21 cellular contexts compared by ENCODE assay signal in genomic region chr1:67721650-67722291, GRCh38. TPM values are rescaled to one million over a fixed set of nuclear protein-coding genes. Genes with fewer than 3 reads are reported as not detected.
A peak's percentile ranks its signal among the peaks of the same experiment; 100 is the strongest.
DNase-seq lines count a peak whose midpoint lies in the region; ATAC-seq, FAIRE-seq and TF ChIP-seq lines count a peak whose summit lies in the region.
"Had no signal": no experiment of that assay in that cellular context is flagged by ENCODE, and none has a peak within 500 bp of the region (broad histone marks: within the 10 kb centered on the region; RNA-seq: fewer than 3 reads in every experiment).

No MANE protein-coding gene starts in this region.

- H3K4me3 ChIP-seq in K562 (no peak overlapping the region), tibial artery (no peak overlapping the region), upper lobe of right lung (no peak overlapping the region)
- H3K4me3 ChIP-seq: heart left ventricle had no signal

- no peak overlapping the region; a peak in 1 of 4 replicates for H3K9ac ChIP-seq in K562 (ENCODE audit: insufficient read depth in 1 of 2, low read depth in 2 of 2, low read length in 2 of 2)

- POLR2A ChIA-PET in K562 (lab: Yijun Ruan, JAX): interaction anchor here (1.3 kb wide), 1 partner anchor 10 kb away, joined by 3 read pairs; no protein-coding TSS in a partner anchor

- TF ChIP-seq POLR2A in K562 (conservative IDR thresholded peaks at IDR 0.05): no peak

- no TSS peak for BruUV-seq in K562 (replicated peaks; lab: Mats Ljungman, UMichigan)

- H3K27me3 ChIP-seq in K562 (ENCODE audit: control insufficient read depth in 2 of 2, insufficient read depth in 2 of 2, low read length in 2 of 2) (no peaks in the 10 kb centered on the region), tibial artery (no peaks in the 10 kb centered on the region), upper lobe of right lung (no peaks in the 10 kb centered on the region)
- H3K27me3 ChIP-seq: heart left ventricle had no signal

- ATAC-seq in GM21447 (IDR thresholded peaks at IDR 0.05; ENCODE audit: unreplicated experiment): peak; percentile 43
- peak; percentile 32 for ATAC-seq in HG03354 (IDR thresholded peaks at IDR 0.05; ENCODE audit: poor library complexity, severe bottlenecking, unreplicated experiment)
- ATAC-seq in K562: no peak
- no peak for ATAC-seq in upper lobe of right lung
- ATAC-seq: activated CD8-positive, alpha-beta T cell treated with anti-CD3 and anti-CD28 coated beads for 36 hours; stimulated activated effector memory CD8-positive, alpha-beta T cell treated with anti-CD3 and anti-CD28 coated beads, Interleukin-12 subunit alpha, Interleukin-12 subunit beta, amount 100 ng/mL, for 72 hours had no signal

- no peak for FAIRE-seq in K562 (lab: Jason Lieb, UNC)
- FAIRE-seq: GM18507 had no signal

- in situ Hi-C loops in K562 (cut with MboI): no loop called here

- no peak overlapping the region for H3K4me2 ChIP-seq in K562 (ENCODE audit: insufficient read depth, low read length)

- H3K9me3 ChIP-seq in K562 (replicated peaks; ENCODE audit: control insufficient read depth, insufficient read depth, low read depth, low read length): no peaks in the 10 kb centered on the region
- H3K9me3 ChIP-seq in tibial artery: no peaks in the 10 kb centered on the region
- H3K9me3 ChIP-seq in upper lobe of right lung: no peaks in the 10 kb centered on the region
- H3K9me3 ChIP-seq: heart left ventricle had no signal

- TF ChIP-seq RAD21 in K562 (CRISPR knock-in tag; conservative IDR thresholded peaks at IDR 0.05 in 1 of 2, IDR thresholded peaks at IDR 0.05 in 1 of 2): no peak

- H3K4me1 ChIP-seq in K562 (replicated peaks in 1 of 2; ENCODE audit: control insufficient read depth in 2 of 2, insufficient read depth in 2 of 2, low read length in 2 of 2) (peaks cover 7 to 35% of the 10 kb centered on the region in 2 experiments; a peak in 3 of 5 replicates), tibial artery (peaks cover 0 to 84% (median 48%) of the 10 kb centered on the region in 4 donors), upper lobe of right lung (peaks cover 45% of the 10 kb centered on the region)

- H4K20me1 ChIP-seq in K562 (replicated peaks; ENCODE audit: control insufficient read depth, insufficient read depth, low read length): no peaks in the 10 kb centered on the region

- 46% methylated on average over 2 of the region's 2 CpGs for WGBS in K562 (ENCODE audit: insufficient coverage, low coverage, missing lambda C conversion rate)

- no peaks in the 10 kb centered on the region for H3K79me2 ChIP-seq in K562 (ENCODE audit: control insufficient read depth, insufficient read depth, low read length)

- no peak for TF ChIP-seq EP300 in K562 (IDR thresholded peaks at IDR 0.05; ENCODE audit: low read length)

- H3K27ac ChIP-seq in K562 (ENCODE audit: extremely low read depth, low read depth, low read length): no peak overlapping the region
- peak overlapping the region; percentile 64 to 74 for H3K27ac ChIP-seq in tibial artery
- no peak overlapping the region for H3K27ac ChIP-seq in upper lobe of right lung

- H3K36me3 ChIP-seq in K562 (ENCODE audit: control insufficient read depth, insufficient read depth, low read length) (no peaks in the 10 kb centered on the region), tibial artery (no peaks in the 10 kb centered on the region), upper lobe of right lung (no peaks in the 10 kb centered on the region)
- H3K36me3 ChIP-seq: heart left ventricle had no signal

- no peaks in the 10 kb centered on the region for H3K9me1 ChIP-seq in K562 (ENCODE audit: control insufficient read depth, insufficient read depth, low read length)

- CTCF ChIA-PET in K562 (lab: Yijun Ruan, JAX; ENCODE audit: low intra/inter-chr PET ratio): no interaction called here

- no peak for DNase-seq in K562 (ENCODE audit: extremely low read depth in 1 of 4, low spot score in 3 of 4)
- DNase-seq in tibial artery: no peak
- DNase-seq in cerebellum (ENCODE audit: low spot score): no peak
- DNase-seq in stimulated activated CD4-positive, alpha-beta T cell treated with anti-CD3 and anti-CD28 coated beads, Interleukin-4, amount 100 ng/mL, for 1 hour: no peak
- DNase-seq in upper lobe of right lung: no peak
- DNase-seq: activated CD4-positive, CD25-positive, alpha-beta regulatory T cell; activated CD8-positive, alpha-beta T cell treated with anti-CD3 and anti-CD28 coated beads for 36 hours; activated naive CD4-positive, alpha-beta T cell treated with Interleukin-2 at 50 U/mL for 16 hours; activated T-cell treated with anti-CD3 and anti-CD28 coated beads, Interleukin-2, amount 50 U/mL, for 1 hour; cerebellar nuclear complex; heart left ventricle; Kasumi-1; NCI-H1105; NCI-H2107; NCI-H510A treated with DMSO at 0.1 percent for 48 hours; SHP77 treated with DMSO at 0.1 percent for 48 hours; T-helper 2 cell had no signal

- peak overlapping the region; percentile 83 for H2AFZ ChIP-seq in K562 (ENCODE audit: low read depth, low read length)

- no peak for TF ChIP-seq CTCF in K562 (IDR thresholded peaks at IDR 0.05 in 2 of 3, conservative IDR thresholded peaks at IDR 0.05 in 1 of 3; ENCODE audit: insufficient read depth in 2 of 3, low read depth in 1 of 3, low read length in 3 of 3)
- no peak for TF ChIP-seq CTCF in tibial artery (IDR thresholded peaks at IDR 0.05)
- no peak for TF ChIP-seq CTCF in upper lobe of right lung (IDR thresholded peaks at IDR 0.05)

- intact Hi-C loops in K562 (cut with micrococcal nuclease): no loop called here
- intact Hi-C loops in tibial artery (cut with DNase I; ENCODE audit: low total_unique reads): no loop called here
- intact Hi-C loops in upper lobe of right lung (cut with DNase I): no loop called here

TF ChIP-seq in K562, 482 proteins besides CTCF, POLR2A, EP300 and RAD21 (continues in another document):
- no peak for TF ChIP-seq ZFP91 (CRISPR knock-in tag; IDR thresholded peaks at IDR 0.05)
- TF ChIP-seq RCOR1 (IDR thresholded peaks at IDR 0.05; ENCODE audit: borderline replicate concordance in 1 of 2, low read depth in 2 of 2, low read length in 2 of 2): no peak
- no peak for TF ChIP-seq PTBP1 (IDR thresholded peaks at IDR 0.05; ENCODE audit: low read depth, low read length)
- no peak for TF ChIP-seq ZC3H4 (CRISPR knock-in tag; IDR thresholded peaks at IDR 0.05; ENCODE audit: borderline replicate concordance)
- TF ChIP-seq ILK (tag; IDR thresholded peaks at IDR 0.05; ENCODE audit: borderline replicate concordance, low read depth): no peak
- TF ChIP-seq TAF1 (IDR thresholded peaks at IDR 0.05; ENCODE audit: control insufficient read depth, extremely low read depth, insufficient read depth, low read length, severe bottlenecking): no peak
- TF ChIP-seq DPF2 (IDR thresholded peaks at IDR 0.05): no peak
- no peak for TF ChIP-seq MCM3 (IDR thresholded peaks at IDR 0.05)
- TF ChIP-seq ZSCAN29 (IDR thresholded peaks at IDR 0.05): no peak

RNA-seq across cellular contexts. Expression of gene GADD45A, which starts 36.8 kb away (rescaled TPM):
- total RNA-seq in K562 (2011; cell fraction: chromatin; rRNA removed; ENCODE audit: low replicate concordance): 90.8 and 102 TPM in 2 replicates
- total RNA-seq in K562 (2011; cell fraction: nucleolus; rRNA removed): 107 and 116 TPM in 2 replicates
- total RNA-seq in K562 (2011; cell fraction: nucleoplasm; rRNA removed): 70.0 and 72.2 TPM in 2 replicates
- total RNA-seq in K562 (2014; rRNA removed) (124 and 128 TPM in 2 replicates), K562 (2014; rRNA removed; fragmentation: Illumina TruSeq; extraction: Trizol) (47.2 and 53.9 TPM in 2 replicates), K562 (2015; rRNA removed; fragmentation: Illumina TruSeq; extraction: Trizol) (35.6 and 36.3 TPM in 2 replicates), K562 (2021) (131 and 156 TPM in 2 replicates), cerebellum (6.2 TPM), upper lobe of right lung (16.4 TPM)
- polyA plus RNA-seq in K562 (2011; rRNA removed) (62.1 and 67.7 TPM in 2 replicates), K562 (2014; fragmentation: Illumina TruSeq; extraction: Trizol) (70.7 and 71.9 TPM in 2 replicates), K562 (2014; fragmentation: Nextera tagmentation; extraction: Ambion mirVana) (10 to 100 TPM; 21.3 to 22.4 TPM), K562 (2014; rRNA removed) (118 and 142 TPM in 2 replicates)
- polyA plus RNA-seq in K562 (2011; cell fraction: cytosol; rRNA removed): 70.5 and 81.1 TPM in 2 replicates
- polyA plus RNA-seq in K562 (2011; cell fraction: nucleus; rRNA removed): 121 and 179 TPM in 2 replicates
- 105 and 115 TPM in 2 replicates for polyA plus RNA-seq in K562 (2012)
- 20.1 and 28.5 TPM in 2 replicates for polyA minus RNA-seq in K562 (2011; rRNA and poly(A)+ RNA removed)
- polyA minus RNA-seq in K562 (2011; cell fraction: cytosol; rRNA and poly(A)+ RNA removed): 39.4 and 64.1 TPM in 2 replicates
- polyA minus RNA-seq in K562 (2011; cell fraction: nucleus; rRNA and poly(A)+ RNA removed): 113 and 146 TPM in 2 replicates

Comparison
In these comparisons a context has a peak if more than half of its experiments do, and no peak if none do; other contexts are left out.
1. ATAC-seq: peak in GM21447 (single experiment) and HG03354 (single experiment); none in K562 (single experiment) and upper lobe of right lung (single experiment).
2. H3K27ac ChIP-seq: peak in tibial artery (2 of 2); none in K562 (single experiment) and upper lobe of right lung (single experiment).